ENCODE assay signal across 10 cellular contexts in the genomic region with DNA sequence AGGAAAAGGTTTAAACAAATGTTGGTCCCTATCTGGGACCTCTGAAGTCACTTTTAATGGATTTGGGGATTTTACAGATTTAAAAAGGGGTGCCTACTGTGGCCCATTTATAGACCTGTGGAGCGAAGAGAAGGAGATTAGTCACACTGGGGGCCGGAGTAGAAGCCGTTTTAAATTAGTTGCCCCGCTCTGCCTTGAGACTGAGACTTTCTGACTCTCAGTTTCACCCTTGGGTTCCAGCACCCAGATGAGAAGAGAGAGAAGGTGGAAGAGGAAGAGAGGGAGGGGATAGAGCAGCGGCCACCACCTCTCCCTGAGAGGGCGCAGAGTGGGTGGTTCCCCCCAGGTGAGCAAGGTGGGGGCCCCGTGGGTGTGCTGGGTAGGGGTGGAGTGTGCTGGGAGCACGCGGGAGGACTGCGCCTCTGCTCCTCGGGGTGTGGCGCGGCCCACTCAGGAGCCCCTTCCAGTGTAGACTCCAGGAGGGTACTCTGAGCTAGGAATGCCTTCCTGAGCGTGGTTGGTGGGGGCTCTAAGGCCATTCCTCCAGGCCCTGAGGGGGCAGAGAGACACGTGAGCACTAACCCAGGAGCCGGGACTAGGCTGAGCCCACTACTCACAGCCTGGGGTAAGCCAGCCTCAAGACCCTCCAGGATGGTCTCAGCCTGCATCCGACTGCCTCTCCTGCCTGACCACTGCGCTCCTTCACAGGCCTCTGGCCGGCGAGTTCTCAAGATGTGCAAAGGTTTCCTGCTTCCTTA. TPM values are rescaled to one million over a fixed set of nuclear protein-coding genes. Genes with fewer than 3 reads are reported as not detected.
DNase-seq lines count a peak whose midpoint lies in the region; ATAC-seq and TF ChIP-seq lines count a peak whose summit lies in the region.
"Had no signal": no experiment of that assay in that cellular context is flagged by ENCODE, and none has a peak within 500 bp of the region (broad histone marks: within the 10 kb centered on the region; RNA-seq: fewer than 3 reads in every experiment).

No MANE protein-coding gene starts in this region.

- H3K4me2 ChIP-seq in hepatocyte (peak overlapping the region; percentile 99), skeletal muscle satellite cell (ENCODE audit: low read length) (peak overlapping the region; percentile 80)

- no peaks in the 10 kb centered on the region for H3K9me3 Mint-ChIP-seq in activated CD4-positive, alpha-beta T cell treated with anti-CD3 and anti-CD28 coated beads, Interleukin-2, amount 10 ng/mL, durations not matched to agents 24 days and 14 days

- no peaks in the 10 kb centered on the region for H3K36me3 Mint-ChIP-seq in activated CD4-positive, alpha-beta T cell treated with anti-CD3 and anti-CD28 coated beads, Interleukin-2, amount 10 ng/mL, durations not matched to agents 24 days and 14 days (ENCODE audit: low read depth)

- H3K27me3 Mint-ChIP-seq in activated CD4-positive, alpha-beta T cell treated with anti-CD3 and anti-CD28 coated beads, Interleukin-2, amount 10 ng/mL, durations not matched to agents 24 days and 14 days = peaks cover 32% of the 10 kb centered on the region

- H3K36me3 ChIP-seq in SK-N-MC (ENCODE audit: insufficient read depth, low read length) (no peaks in the 10 kb centered on the region), hepatocyte (replicated peaks; ENCODE audit: insufficient read depth, low read depth) (no peaks in the 10 kb centered on the region), skeletal muscle satellite cell (ENCODE audit: insufficient read depth, low read length) (no peaks in the 10 kb centered on the region)
- H3K36me3 ChIP-seq: HAP-1, Peyer's patch had no signal

- H3K9me3 ChIP-seq in SK-N-MC (ENCODE audit: low read depth, low read length) = no peaks in the 10 kb centered on the region
- no peaks in the 10 kb centered on the region for H3K9me3 ChIP-seq in hepatocyte (ENCODE audit: low read depth)
- H3K9me3 ChIP-seq in skeletal muscle satellite cell (replicated peaks; ENCODE audit: low read length) = no peaks in the 10 kb centered on the region
- H3K9me3 ChIP-seq: HAP-1, Peyer's patch had no signal

- peak overlapping the region; percentile 78 for H3K4me3 ChIP-seq in SK-N-MC
- H3K4me3 ChIP-seq in hepatocyte = peak overlapping the region; percentile 3
- H3K4me3 ChIP-seq in skeletal muscle satellite cell (ENCODE audit: low read length) = peak overlapping the region; percentile 67

- H4K20me1 ChIP-seq in hepatocyte (ENCODE audit: insufficient read depth, poor library complexity, severe bottlenecking) = no peaks in the 10 kb centered on the region

- peaks cover 5% of the 10 kb centered on the region for H3K4me1 Mint-ChIP-seq in activated CD4-positive, alpha-beta T cell treated with anti-CD3 and anti-CD28 coated beads, Interleukin-2, amount 10 ng/mL, durations not matched to agents 24 days and 14 days

- H3K4me3 Mint-ChIP-seq in activated CD4-positive, alpha-beta T cell treated with anti-CD3 and anti-CD28 coated beads, Interleukin-2, amount 10 ng/mL, durations not matched to agents 24 days and 14 days = peak overlapping the region; percentile 64

- H2AFZ ChIP-seq in hepatocyte = peak overlapping the region; percentile 51

- no peaks in the 10 kb centered on the region for H3K9me2 ChIP-seq in hepatocyte (replicated peaks; ENCODE audit: insufficient read depth)

- WGBS in hepatocyte (ENCODE audit: low lambda C conversion rate, missing lambda C conversion rate) = 90% methylated on average over 19 of the region's 20 CpGs

- H3K4me1 ChIP-seq in hepatocyte (ENCODE audit: insufficient read depth) = peaks cover 4% of the 10 kb centered on the region
- H3K4me1 ChIP-seq in skeletal muscle satellite cell (ENCODE audit: control insufficient read depth, insufficient read depth, low read length) = peaks cover 10% of the 10 kb centered on the region
- H3K4me1 ChIP-seq: HAP-1 had no signal

- no peak for TF ChIP-seq CTCF in hepatocyte (IDR thresholded peaks at IDR 0.05; ENCODE audit: poor library complexity)

- no peaks in the 10 kb centered on the region for H3K79me2 ChIP-seq in hepatocyte

- H3K27ac ChIP-seq in SK-N-MC (no peak overlapping the region), hepatocyte (no peak overlapping the region)
- H3K27ac ChIP-seq: Peyer's patch had no signal

- no peak for ATAC-seq in HG03521 (IDR thresholded peaks at IDR 0.05; ENCODE audit: unreplicated experiment)

- peak; percentile 46 for DNase-seq in activated CD4-positive, alpha-beta T cell treated with anti-CD3 and anti-CD28 coated beads, Interleukin-2, amount 10 ng/mL, durations not matched to agents 24 days and 14 days
- DNase-seq in activated CD4-positive, alpha-beta T cell treated with anti-CD3 and anti-CD28 coated beads, Interleukin-2, amount 50 U/mL, for 4 hours = no peak
- no peak for DNase-seq in SK-N-MC (ENCODE audit: low read depth, low spot score)
- no peak for DNase-seq in hepatocyte (ENCODE audit: low spot score)
- DNase-seq in activated effector memory CD4-positive, alpha-beta T cell treated with anti-CD3 and anti-CD28 coated beads, Interleukin-2, amount 50 U/mL, for 16 hours = no peak
- DNase-seq in stimulated activated CD4-positive, alpha-beta T cell treated with anti-CD3 and anti-CD28 coated beads, Interleukin-4, amount 100 ng/mL, for 24 hours = no peak

- intact Hi-C loops in activated CD4-positive, alpha-beta T cell treated with anti-CD3 and anti-CD28 coated beads, Interleukin-2, amount 10 ng/mL, durations not matched to agents 24 days and 14 days (cut with micrococcal nuclease) = loop anchor here (1.0 to 10.0 kb wide), 5 partner anchors 109 to 1206 kb away; a partner anchor contains a TSS

- H3K27ac Mint-ChIP-seq in activated CD4-positive, alpha-beta T cell treated with anti-CD3 and anti-CD28 coated beads, Interleukin-2, amount 10 ng/mL, durations not matched to agents 24 days and 14 days = no peak overlapping the region

- H3K27me3 ChIP-seq in hepatocyte (no peaks in the 10 kb centered on the region), skeletal muscle satellite cell (ENCODE audit: control insufficient read depth, insufficient read depth, low read length) (no peaks in the 10 kb centered on the region)
- H3K27me3 ChIP-seq: Peyer's patch had no signal

- H3K9ac ChIP-seq in SK-N-MC (ENCODE audit: insufficient read length) = peak overlapping the region; percentile 20
- H3K9ac ChIP-seq in skeletal muscle satellite cell (ENCODE audit: low read depth, low read length) = peak overlapping the region; percentile 45

RNA-seq across cellular contexts. Expression of a gene that starts 32.6 kb away (rescaled TPM):
- total RNA-seq in activated CD4-positive, alpha-beta T cell treated with anti-CD3 and anti-CD28 coated beads, Interleukin-2, amount 10 ng/mL, durations not matched to agents 24 days and 14 days = 0.07 and 0.14 TPM in 2 replicates
- total RNA-seq in hepatocyte = 2.2 and 9.1 TPM in 2 replicates
- polyA plus RNA-seq in hepatocyte = 1.8 and 2.6 TPM in 2 replicates
- total RNA-seq in skeletal muscle satellite cell (2012; rRNA removed) = 0.44 and 1.8 TPM in 2 replicates

Comparison
In these comparisons a context has a peak if more than half of its experiments do, and no peak if none do; other contexts are left out.
1. H3K4me3 ChIP-seq: peak in every context shown above with its lines; median percentile 78 in SK-N-MC; 67 in skeletal muscle satellite cell; 3 in hepatocyte.